Comparison of ENCODE assay signal across 9 cellular contexts in the genomic region with DNA sequence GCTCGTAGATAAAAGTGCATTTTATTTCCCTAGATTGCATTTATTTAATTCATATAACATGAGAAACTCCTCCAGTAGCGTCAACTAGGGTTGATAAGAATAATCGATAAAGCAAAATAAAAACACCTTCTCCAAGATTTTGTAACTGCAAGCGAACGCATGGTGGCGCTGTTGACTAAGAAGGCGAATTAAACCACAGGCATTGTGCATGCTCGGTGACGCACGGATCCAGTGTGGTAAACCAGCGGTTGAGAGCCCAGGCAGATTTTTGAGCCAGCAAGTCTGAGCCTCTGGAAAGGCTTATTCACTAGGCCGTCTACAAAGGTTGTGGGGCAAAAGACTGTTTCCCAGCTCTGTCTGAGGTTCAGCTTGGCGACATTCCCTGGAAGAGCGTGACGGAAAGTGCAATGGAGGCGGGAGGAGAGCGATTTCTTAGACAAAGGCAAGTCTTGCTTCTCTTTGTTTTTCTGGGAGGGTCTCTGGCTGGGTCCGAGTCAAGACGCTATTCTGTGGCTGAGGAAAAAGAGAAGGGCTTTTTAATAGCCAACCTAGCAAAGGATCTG. TPM values are rescaled to one million over a fixed set of nuclear protein-coding genes. Genes with fewer than 3 reads are reported as not detected.
DNase-seq lines count a peak whose midpoint lies in the region; ATAC-seq and TF ChIP-seq lines count a peak whose summit lies in the region.
"Had no signal": no experiment of that assay in that cellular context is flagged by ENCODE, and none has a peak within 500 bp of the region (broad histone marks: within the 10 kb centered on the region; RNA-seq: fewer than 3 reads in every experiment).

A gene (plus strand): TSS at position 231 of the 563 bp plus-strand sequence. CDS start 177 bp downstream, at position 408.

- ATAC-seq in GM18520 (IDR thresholded peaks at IDR 0.05; ENCODE audit: unreplicated experiment) = no peak

- intact Hi-C loops in dorsolateral prefrontal cortex (cut with DNase I) (no loop called here), posterior vena cava (cut with DNase I) (no loop called here)

- peaks cover 2% of the 10 kb centered on the region for H3K27me3 Mint-ChIP-seq in nephron (ENCODE audit: low read depth)

- H3K27me3 ChIP-seq in dorsolateral prefrontal cortex = peaks cover 0 to 23% (median 0%) of the 10 kb centered on the region in 45 donors

- H3K4me3 Mint-ChIP-seq in nephron = peak within 1 kb of the TSS in 2 of 3 experiments; percentile 42 to 50

- TF ChIP-seq CTCF in GM12873 (IDR thresholded peaks at IDR 0.05; ENCODE audit: insufficient read depth, low read depth, low read length, missing control alignments) (peak; percentile 41), dorsolateral prefrontal cortex (IDR thresholded peaks at IDR 0.05 in 54 of 56, conservative IDR thresholded peaks at IDR 0.05 in 2 of 56; ENCODE audit: low read depth in 1 of 56, partially characterized antibody in 56 of 56) (peak in 55 of 56 donors; percentile 10 to 75 (median 50)), nephron (IDR thresholded peaks at IDR 0.05; ENCODE audit: unreplicated experiment in 3 of 3) (no peak)

- H3K27ac ChIP-seq in dorsolateral prefrontal cortex = no peak within 1 kb of the TSS
- H3K27ac ChIP-seq: SK-N-MC had no signal

- no peaks in the 10 kb centered on the region for H3K4me1 Mint-ChIP-seq in nephron

- H3K4me3 ChIP-seq in dorsolateral prefrontal cortex = peak within 1 kb of the TSS in 50 of 59 donors; percentile 2 to 59 (median 32)
- H3K4me3 ChIP-seq: SK-N-MC had no signal

- peaks cover 70% of the 10 kb centered on the region for H3K9me3 Mint-ChIP-seq in nephron

- peaks cover 90% of the 10 kb centered on the region for H3K36me3 Mint-ChIP-seq in nephron (ENCODE audit: low read depth)

- DNase-seq in NCI-H345 treated with DMSO at 0.1 percent for 48 hours (lab: John Stamatoyannopoulos, UW; ENCODE audit: unreplicated experiment) (peak; percentile 42), dorsolateral prefrontal cortex (peak in 4 of 10 donors; percentile 28 to 55 (median 44)), foreskin melanocyte (no peak), NCI-H1048 (lab: John Stamatoyannopoulos, UW) (no peak), posterior vena cava (ENCODE audit: low spot score) (no peak)

- H3K27ac Mint-ChIP-seq in nephron = no peak within 1 kb of the TSS

RNA-seq across cellular contexts. Expression of the gene that starts here (rescaled TPM):
- total RNA-seq in dorsolateral prefrontal cortex (10 to 100 TPM in 2 of 120 experiments, 1 to 10 TPM in 118; 2.9 to 12.7 (median 5.8) TPM), posterior vena cava (1 to 10 TPM; 1.2 to 1.3 TPM)

Comparison
In these comparisons a context has a peak if more than half of its experiments do, and no peak if none do; other contexts are left out.
1. CTCF ChIP-seq: peak in GM12873 (single experiment) and dorsolateral prefrontal cortex (55 of 56); none in nephron (0 of 3).